In the genomic region with DNA sequence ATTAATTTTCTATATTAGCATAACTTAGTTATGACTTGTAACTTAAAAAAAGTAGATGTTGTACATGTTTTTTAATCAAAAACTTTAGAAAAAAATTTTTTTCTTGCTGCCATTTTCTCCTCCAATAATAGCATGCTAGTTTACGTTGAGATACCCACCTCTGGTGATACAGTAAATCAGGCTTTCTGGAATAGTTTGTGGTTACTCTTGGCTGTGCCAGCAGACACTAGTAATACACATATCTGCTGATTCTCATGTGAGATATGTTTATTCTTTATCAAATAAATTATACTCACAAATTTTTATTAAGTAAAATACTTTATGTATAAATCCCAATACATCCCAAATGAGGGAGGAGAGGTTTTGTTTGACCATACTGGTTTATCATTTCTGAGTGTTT, we compare ENCODE assay signal across 12 cellular contexts.
DNase-seq lines count a peak whose midpoint lies in the region; ATAC-seq and TF ChIP-seq lines count a peak whose summit lies in the region.
"Had no signal": no experiment of that assay in that cellular context is flagged by ENCODE, and none has a peak within 500 bp of the region (broad histone marks: within the 10 kb centered on the region; RNA-seq: fewer than 3 reads in every experiment).

No MANE protein-coding gene starts in this region.

- H3K36me3 ChIP-seq in GM23338 (ENCODE audit: insufficient read depth): 0 out of 2 replicates have a peak, but pooled peaks cover 6% of the 10 kb centered on the region
- peaks cover 0 to 4% (median 4%) of the 10 kb centered on the region in 3 donors for H3K36me3 ChIP-seq in skeletal muscle tissue (ENCODE audit: control insufficient read depth in 3 of 3, insufficient read depth in 3 of 3, low read length in 3 of 3)

- ATAC-seq in GM23338: no peak
- peak; percentile 18 for ATAC-seq in activated T-helper 17 cell treated with anti-CD3 and anti-CD28 coated beads, Interleukin-2, amount 50 U/mL, for 72 hours (replicated peaks)

- no peak overlapping the region for H3K9ac ChIP-seq in skeletal muscle tissue (ENCODE audit: low read depth in 1 of 3, low read length in 3 of 3)

- H3K9me3 Mint-ChIP-seq in GM23338 (no peaks in the 10 kb centered on the region), immature natural killer cell (no peaks in the 10 kb centered on the region)
- no peaks in the 10 kb centered on the region for H3K9me3 Mint-ChIP-seq in activated T-helper 17 cell treated with anti-CD3 and anti-CD28 coated beads, Interleukin-2, amount 50 U/mL, for 72 hours
- H3K9me3 Mint-ChIP-seq: naive B cell had no signal

- no peaks in the 10 kb centered on the region for H3K27me3 ChIP-seq in GM23338 (ENCODE audit: insufficient read depth)
- no peaks in the 10 kb centered on the region for H3K27me3 ChIP-seq in skeletal muscle tissue (ENCODE audit: control insufficient read depth in 3 of 3, insufficient read depth in 3 of 3, low read length in 3 of 3)

- H3K27me3 Mint-ChIP-seq in GM23338 (ENCODE audit: insufficient read depth, low read depth, poor library complexity): peaks cover 2% of the 10 kb centered on the region
- H3K27me3 Mint-ChIP-seq in activated T-helper 17 cell treated with anti-CD3 and anti-CD28 coated beads, Interleukin-2, amount 50 U/mL, for 72 hours: no peaks in the 10 kb centered on the region
- H3K27me3 Mint-ChIP-seq in immature natural killer cell (ENCODE audit: low read depth in 3 of 3): no peaks in the 10 kb centered on the region
- H3K27me3 Mint-ChIP-seq: naive B cell had no signal

- H3K4me3 Mint-ChIP-seq in GM23338 (no peak overlapping the region), immature natural killer cell (no peak overlapping the region)
- peak overlapping the region; percentile 70 for H3K4me3 Mint-ChIP-seq in activated T-helper 17 cell treated with anti-CD3 and anti-CD28 coated beads, Interleukin-2, amount 50 U/mL, for 72 hours
- H3K4me3 Mint-ChIP-seq: naive B cell had no signal

- H4K20me1 ChIP-seq in GM23338 (replicated peaks; ENCODE audit: insufficient read depth): peaks cover 4% of the 10 kb centered on the region; the same call in 1 of the 2 replicates

- H3K4me1 Mint-ChIP-seq in GM23338 (peaks cover 23% of the 10 kb centered on the region), immature natural killer cell (peaks cover 37 to 45% of the 10 kb centered on the region in 2 donors)
- H3K4me1 Mint-ChIP-seq in activated T-helper 17 cell treated with anti-CD3 and anti-CD28 coated beads, Interleukin-2, amount 50 U/mL, for 72 hours: peaks cover 64% of the 10 kb centered on the region

- H3K9me2 ChIP-seq in GM23338 (ENCODE audit: insufficient read depth): no peaks in the 10 kb centered on the region

- no peak overlapping the region for H3K4me3 ChIP-seq in GM23338
- H3K4me3 ChIP-seq in skeletal muscle tissue (ENCODE audit: low read length in 3 of 3): no peak overlapping the region

- no peak for TF ChIP-seq CTCF in GM23338 (conservative IDR thresholded peaks at IDR 0.05; ENCODE audit: low read depth in 2 of 2)

- H3K4me1 ChIP-seq in GM23338 (ENCODE audit: insufficient read depth) (peaks cover 21% of the 10 kb centered on the region), skeletal muscle tissue (ENCODE audit: control insufficient read depth in 3 of 3, insufficient read depth in 3 of 3, low read length in 3 of 3) (peaks cover 16 to 20% (median 17%) of the 10 kb centered on the region in 3 donors)

- peaks cover under 1% of the 10 kb centered on the region; the same call in 1 of the 2 replicates for H3K79me2 ChIP-seq in GM23338 (replicated peaks; ENCODE audit: insufficient read depth)

- H3K27ac Mint-ChIP-seq in GM23338 (0 out of 2 replicates have a peak overlapping the region, but pooled peaks have one; percentile 60), immature natural killer cell (peak overlapping the region in 4 of 6 donors; percentile 4 to 57 (median 46))
- H3K27ac Mint-ChIP-seq in activated T-helper 17 cell treated with anti-CD3 and anti-CD28 coated beads, Interleukin-2, amount 50 U/mL, for 72 hours: peak overlapping the region; percentile 95

- no peak for DNase-seq in GM23338 (ENCODE audit: low spot score)
- no peak for DNase-seq in immature natural killer cell
- no peak for DNase-seq in NCI-H524 (lab: John Stamatoyannopoulos, UW)
- DNase-seq in central memory CD4-positive, alpha-beta T cell: no peak
- DNase-seq in germinal center (ENCODE audit: low spot score): no peak
- no peak for DNase-seq in SK-N-DZ (ENCODE audit: low spot score)
- DNase-seq: hypothalamus; naive B cell; NCI-H1436; stimulated activated CD4-positive, alpha-beta T cell treated with anti-CD3 and anti-CD28 coated beads, Interleukin-2, amount 100 ng/mL, for 24 hours had no signal

- H3K4me2 ChIP-seq in GM23338: no peak overlapping the region

- no peak overlapping the region for H2AFZ ChIP-seq in GM23338

- no peaks in the 10 kb centered on the region for H3F3A ChIP-seq in GM23338 (replicated peaks; ENCODE audit: low read depth)

- no peaks in the 10 kb centered on the region for H3K9me3 ChIP-seq in skeletal muscle tissue (ENCODE audit: control insufficient read depth in 3 of 3, low read length in 3 of 3)

- H3K27ac ChIP-seq in GM23338 (ENCODE audit: low read depth) (no peak overlapping the region), skeletal muscle tissue (ENCODE audit: low read depth, low read length) (peak overlapping the region; percentile 32)

- peaks cover 14% of the 10 kb centered on the region for H3K36me3 Mint-ChIP-seq in GM23338 (ENCODE audit: low read depth)
- peaks cover 64% of the 10 kb centered on the region for H3K36me3 Mint-ChIP-seq in activated T-helper 17 cell treated with anti-CD3 and anti-CD28 coated beads, Interleukin-2, amount 50 U/mL, for 72 hours (ENCODE audit: low read depth)
- H3K36me3 Mint-ChIP-seq in immature natural killer cell: peaks cover 0 to 13% (median 0%) of the 10 kb centered on the region in 3 donors

TF ChIP-seq in GM23338, 12 proteins besides CTCF, POLR2A, EP300 and RAD21:
- TF ChIP-seq ZNF331 (CRISPR knock-in tag; IDR thresholded peaks at IDR 0.05; ENCODE audit: low read depth): no peak
- TF ChIP-seq, protein P1, sequence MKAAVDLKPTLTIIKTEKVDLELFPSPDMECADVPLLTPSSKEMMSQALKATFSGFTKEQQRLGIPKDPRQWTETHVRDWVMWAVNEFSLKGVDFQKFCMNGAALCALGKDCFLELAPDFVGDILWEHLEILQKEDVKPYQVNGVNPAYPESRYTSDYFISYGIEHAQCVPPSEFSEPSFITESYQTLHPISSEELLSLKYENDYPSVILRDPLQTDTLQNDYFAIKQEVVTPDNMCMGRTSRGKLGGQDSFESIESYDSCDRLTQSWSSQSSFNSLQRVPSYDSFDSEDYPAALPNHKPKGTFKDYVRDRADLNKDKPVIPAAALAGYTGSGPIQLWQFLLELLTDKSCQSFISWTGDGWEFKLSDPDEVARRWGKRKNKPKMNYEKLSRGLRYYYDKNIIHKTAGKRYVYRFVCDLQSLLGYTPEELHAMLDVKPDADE (IDR thresholded peaks at IDR 0.05): no peak
- no peak for TF ChIP-seq EZH2 (IDR thresholded peaks at IDR 0.05; ENCODE audit: low read depth, unreplicated experiment)
- TF ChIP-seq ZNF114 (CRISPR knock-in tag; IDR thresholded peaks at IDR 0.05): no peak
- no peak for TF ChIP-seq EZH2phosphoT487 (IDR thresholded peaks at IDR 0.05; ENCODE audit: unreplicated experiment)
